Comparison of ENCODE assay signal across 14 cellular contexts in the genomic region with DNA sequence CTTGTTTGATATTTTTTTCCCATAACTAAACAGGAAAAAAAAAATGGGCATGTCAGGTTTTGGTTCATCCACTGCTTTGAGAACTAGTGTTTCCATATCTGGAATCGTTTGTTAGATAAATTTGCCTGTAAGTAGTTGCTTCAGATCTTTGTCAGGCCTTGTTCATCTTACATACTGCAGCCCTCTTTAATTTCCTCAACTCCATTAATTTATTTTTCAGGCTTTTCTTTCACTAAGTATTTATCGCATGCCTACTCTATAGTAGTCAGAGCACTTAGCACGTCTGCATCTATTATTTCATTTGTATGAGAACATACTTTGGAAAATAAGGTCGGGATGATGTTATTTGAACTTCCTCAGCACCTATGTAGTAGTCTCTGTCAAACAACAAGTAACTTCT.
DNase-seq lines count a peak whose midpoint lies in the region; ATAC-seq and TF ChIP-seq lines count a peak whose summit lies in the region.
"Had no signal": no experiment of that assay in that cellular context is flagged by ENCODE, and none has a peak within 500 bp of the region (broad histone marks: within the 10 kb centered on the region; RNA-seq: fewer than 3 reads in every experiment).

No MANE protein-coding gene starts in this region.

- H3K4me1 ChIP-seq in heart left ventricle = peaks cover 0 to 34% (median 6%) of the 10 kb centered on the region in 12 donors
- peaks cover 70% of the 10 kb centered on the region for H3K4me1 ChIP-seq in muscle layer of colon (ENCODE audit: insufficient read depth, low read length)
- peaks cover 47% of the 10 kb centered on the region for H3K4me1 ChIP-seq in rectal smooth muscle tissue (ENCODE audit: control insufficient read depth, insufficient read depth, low read length)
- H3K4me1 ChIP-seq in transverse colon = peaks cover 18 to 44% (median 24%) of the 10 kb centered on the region in 4 donors
- no peaks in the 10 kb centered on the region for H3K4me1 ChIP-seq in Karpas-422 (ENCODE audit: low read length)

- H3K9me3 ChIP-seq in heart left ventricle (no peaks in the 10 kb centered on the region), muscle layer of colon (ENCODE audit: low read length) (no peaks in the 10 kb centered on the region), transverse colon (no peaks in the 10 kb centered on the region), Karpas-422 (ENCODE audit: low read length) (no peaks in the 10 kb centered on the region)

- no peak for ATAC-seq in heart left ventricle
- ATAC-seq in Right ventricle myocardium superior (ENCODE audit: poor library complexity) = no peak
- ATAC-seq: GM12878, GM23338 had no signal

- WGBS in heart left ventricle, 4 donors = 64 to 68% (median 67%) methylated on average over 4 of the region's 4 CpGs
- WGBS in transverse colon (ENCODE audit: low coverage in 1 of 2), 2 donors = 63 to 66% methylated on average over 4 of the region's 4 CpGs

- H3K27ac ChIP-seq in heart left ventricle = peak overlapping the region; percentile 20 to 87 (median 82)
- H3K27ac ChIP-seq in muscle layer of colon (ENCODE audit: low read depth, low read length) = peak overlapping the region; percentile 45
- peak overlapping the region; percentile 74 for H3K27ac ChIP-seq in rectal smooth muscle tissue (ENCODE audit: low read depth, low read length)
- peak overlapping the region; percentile 62 to 78 (median 74) for H3K27ac ChIP-seq in transverse colon
- no peak overlapping the region for H3K27ac ChIP-seq in Karpas-422 (ENCODE audit: low read length)

- no peak for TF ChIP-seq CTCF in heart left ventricle (IDR thresholded peaks at IDR 0.05)
- no peak for TF ChIP-seq CTCF in transverse colon (IDR thresholded peaks at IDR 0.05)

- H3K4me2 ChIP-seq in Karpas-422 (ENCODE audit: low read depth, low read length, poor library complexity, severe bottlenecking) = no peak overlapping the region
- H3K4me2 ChIP-seq: GM23338 had no signal

- DNase-seq in heart left ventricle = no peak
- no peak for DNase-seq in Right ventricle myocardium superior
- no peak for DNase-seq in transverse colon
- DNase-seq in activated effector memory CD4-positive, alpha-beta T cell treated with anti-CD3 and anti-CD28 coated beads, Interleukin-2, amount 50 U/mL, for 16 hours = no peak
- no peak for DNase-seq in effector CD8-positive, alpha-beta T cell (lab: John Stamatoyannopoulos, UW)
- no peak for DNase-seq in Karpas-422
- DNase-seq: CD4-positive, alpha-beta T cell; NCI-H2227 treated with DMSO at 0.1 percent for 48 hours; NCI-H510A treated with DMSO at 0.1 percent for 48 hours; OCI-M1 had no signal

- no peak overlapping the region for H3K4me3 ChIP-seq in heart left ventricle
- H3K4me3 ChIP-seq in muscle layer of colon (ENCODE audit: low read depth in 1 of 2, low read length in 2 of 2) = no peak overlapping the region
- no peak overlapping the region for H3K4me3 ChIP-seq in rectal smooth muscle tissue (ENCODE audit: low read length)
- H3K4me3 ChIP-seq in transverse colon = no peak overlapping the region
- no peak overlapping the region for H3K4me3 ChIP-seq in Karpas-422 (ENCODE audit: low read length)
- H3K4me3 ChIP-seq: GM12878, GM23338 had no signal

- TF ChIP-seq EP300 in transverse colon (IDR thresholded peaks at IDR 0.05; ENCODE audit: low read depth) = no peak

- intact Hi-C loops in heart left ventricle (cut with DNase I) (loop anchor here in 1 of 10 donors (10.0 kb wide), 1 partner anchor 189 kb away; a partner anchor contains a TSS), Right ventricle myocardium superior (cut with DNase I) (no loop called here), transverse colon (cut with DNase I; ENCODE audit: low total_unique reads) (loop anchor here (10.0 kb wide), 1 partner anchor 111 kb away; no protein-coding TSS in a partner anchor)

- no peak for TF ChIP-seq POLR2A in heart left ventricle (IDR thresholded peaks at IDR 0.05)
- no peak for TF ChIP-seq POLR2A in transverse colon (IDR thresholded peaks at IDR 0.05)

- no peak overlapping the region for H2AFZ ChIP-seq in Karpas-422 (ENCODE audit: low read length)
- H2AFZ ChIP-seq: GM23338 had no signal

- H3K79me2 ChIP-seq in Karpas-422 (ENCODE audit: low read length) = no peaks in the 10 kb centered on the region

- no peaks in the 10 kb centered on the region for H3K27me3 ChIP-seq in heart left ventricle
- no peaks in the 10 kb centered on the region for H3K27me3 ChIP-seq in muscle layer of colon (ENCODE audit: control insufficient read depth in 1 of 2, insufficient read depth in 2 of 2, low read length in 2 of 2)
- no peaks in the 10 kb centered on the region for H3K27me3 ChIP-seq in rectal smooth muscle tissue (ENCODE audit: control insufficient read depth, insufficient read depth, low read length)
- H3K27me3 ChIP-seq in transverse colon = no peaks in the 10 kb centered on the region
- H3K27me3 ChIP-seq in Karpas-422 (ENCODE audit: low read length) = no peaks in the 10 kb centered on the region

- in situ Hi-C loops in transverse colon (cut with MboI; ENCODE audit: low pct_ligation_motif_present in 1 of 4, low pct_unique_long_range_greater_than_20kb in 1 of 4, low sequenced_read_pairs in 3 of 4) = no loop called here

- H3K9me2 ChIP-seq in Karpas-422 (replicated peaks; ENCODE audit: insufficient read depth, low read length) = no peaks in the 10 kb centered on the region

- H3K9ac ChIP-seq in muscle layer of colon (ENCODE audit: low read length) (no peak overlapping the region), rectal smooth muscle tissue (ENCODE audit: low read length) (no peak overlapping the region), Karpas-422 (ENCODE audit: low read length) (no peak overlapping the region)

- H3K36me3 ChIP-seq in heart left ventricle = no peaks in the 10 kb centered on the region
- H3K36me3 ChIP-seq in muscle layer of colon (ENCODE audit: insufficient read depth, low read length) = no peaks in the 10 kb centered on the region
- H3K36me3 ChIP-seq in rectal smooth muscle tissue (ENCODE audit: control insufficient read depth, insufficient read depth, low read length) = no peaks in the 10 kb centered on the region
- H3K36me3 ChIP-seq in transverse colon = no peaks in the 10 kb centered on the region
- no peaks in the 10 kb centered on the region for H3K36me3 ChIP-seq in Karpas-422 (ENCODE audit: insufficient read depth, low read length)

- H4K20me1 ChIP-seq in Karpas-422 (ENCODE audit: insufficient read depth, low read depth, low read length) = no peaks in the 10 kb centered on the region
